Comparison of ENCODE assay signal across 21 cellular contexts in the genomic region with DNA sequence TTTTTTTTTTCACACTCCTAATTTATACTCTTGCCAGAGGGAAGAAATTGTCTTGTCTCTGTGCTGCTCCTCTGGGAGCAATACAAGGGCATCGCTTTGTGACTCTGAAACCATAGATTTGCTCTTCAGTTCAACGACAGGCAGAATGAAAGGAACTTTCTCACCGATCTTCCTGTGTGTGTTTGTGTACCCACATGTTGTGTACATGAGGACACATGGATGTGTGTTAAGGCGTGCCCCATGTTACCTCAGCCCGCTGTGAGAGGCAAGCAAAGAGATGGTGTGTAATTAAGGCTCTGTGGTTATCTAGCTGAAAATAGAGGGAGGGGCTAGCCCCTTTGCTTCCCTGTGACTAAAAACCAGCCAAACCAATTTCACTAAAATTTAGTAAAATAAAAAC.
"Had no signal": no experiment of that assay in that cellular context is flagged by ENCODE, and none has a peak within 500 bp of the region (broad histone marks: within the 10 kb centered on the region; RNA-seq: fewer than 3 reads in every experiment).

No MANE protein-coding gene starts in this region.

- ATAC-seq: effector memory CD8-positive, alpha-beta T cell; left lung; lower lobe of right lung; naive thymus-derived CD8-positive, alpha-beta T cell; sciatic nerve had no signal

- H3K4me3 ChIP-seq: coronary artery, left lung, lower lobe of right lung, skin epidermis, uterus had no signal

- H3K27ac ChIP-seq: coronary artery, left lung, lower lobe of right lung, skin epidermis, uterus, VCaP had no signal

- H3K27me3 ChIP-seq: left lung, uterus had no signal

- H3K4me1 Mint-ChIP-seq: naive thymus-derived CD8-positive, alpha-beta T cell had no signal

- H3K36me3 ChIP-seq: left lung, lower lobe of right lung, uterus had no signal

- H3K27ac Mint-ChIP-seq: activated naive CD8-positive, alpha-beta T cell; effector memory CD8-positive, alpha-beta T cell; naive thymus-derived CD8-positive, alpha-beta T cell; stimulated activated naive CD8-positive, alpha-beta T cell treated with anti-CD3 and anti-CD28 coated beads, Interleukin-15, Interleukin-2, amounts not matched to agents 100 ng/mL and 50 ng/mL, for 24 hours; type B pancreatic cell had no signal

- H3K4me1 ChIP-seq: left lung, lower lobe of right lung, uterus had no signal

- H3K4me3 Mint-ChIP-seq: activated naive CD8-positive, alpha-beta T cell; effector memory CD8-positive, alpha-beta T cell; naive thymus-derived CD8-positive, alpha-beta T cell; stimulated activated naive CD8-positive, alpha-beta T cell treated with anti-CD3 and anti-CD28 coated beads, Interleukin-15, Interleukin-2, amounts not matched to agents 100 ng/mL and 50 ng/mL, for 24 hours; type B pancreatic cell had no signal

- H3K36me3 Mint-ChIP-seq: activated naive CD8-positive, alpha-beta T cell; type B pancreatic cell had no signal

- H3K9me3 ChIP-seq: lower lobe of right lung, uterus had no signal

- DNase-seq: activated CD4-positive, alpha-beta T cell treated with anti-CD3 and anti-CD28 coated beads for 4 hours; activated CD4-positive, alpha-beta T cell treated with anti-CD3 and anti-CD28 coated beads, Interleukin-2, amount 50 U/mL, for 4 hours; activated CD8-positive, alpha-beta memory T cell treated with anti-CD3 and anti-CD28 coated beads for 24 hours; activated effector memory CD4-positive, alpha-beta T cell treated with Interleukin-2 at 50 U/mL for 16 hours; activated naive CD4-positive, alpha-beta T cell treated with Interleukin-2 at 50 U/mL for 16 hours; cerebellar nuclear complex; effector memory CD8-positive, alpha-beta T cell; left lung; lower lobe of right lung; mesenchymal stem cell; naive thymus-derived CD8-positive, alpha-beta T cell; stimulated activated CD4-positive, alpha-beta T cell treated with anti-CD3 and anti-CD28 coated beads, Interleukin-12 subunit alpha, Interleukin-12 subunit beta, amount 100 ng/mL, for 4 hours; stimulated activated CD4-positive, alpha-beta T cell treated with anti-CD3 and anti-CD28 coated beads, Interleukin-4, amount 100 ng/mL, for 1 hour; uterus had no signal

- H3K27me3 Mint-ChIP-seq: effector memory CD8-positive, alpha-beta T cell; stimulated activated naive CD8-positive, alpha-beta T cell treated with anti-CD3 and anti-CD28 coated beads, Interleukin-15, Interleukin-2, amounts not matched to agents 100 ng/mL and 50 ng/mL, for 24 hours had no signal
